ENCODE assay signal across 12 cellular contexts in the genomic region with DNA sequence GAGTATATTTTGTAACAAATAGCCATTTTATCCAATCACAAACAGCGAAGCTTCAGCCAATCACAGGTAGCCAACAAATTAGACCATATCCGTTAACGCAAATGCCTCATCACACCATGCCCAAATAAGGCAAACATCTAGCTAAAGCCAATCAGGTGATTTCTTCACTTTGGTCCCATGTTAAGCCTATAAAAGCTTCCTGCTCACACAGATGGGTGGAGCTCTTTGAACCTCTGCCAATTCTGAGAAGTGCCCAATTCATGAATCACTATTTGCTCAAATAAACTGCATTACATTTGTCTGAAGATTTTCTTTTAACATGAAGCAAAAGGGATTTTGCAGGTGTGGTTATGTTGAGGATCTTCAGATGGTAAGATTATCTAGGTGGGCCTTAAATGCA.
A peak's percentile ranks its signal among the peaks of the same experiment; 100 is the strongest.
DNase-seq lines count a peak whose midpoint lies in the region; ATAC-seq and TF ChIP-seq lines count a peak whose summit lies in the region.
"Had no signal": no experiment of that assay in that cellular context is flagged by ENCODE, and none has a peak within 500 bp of the region (broad histone marks: within the 10 kb centered on the region; RNA-seq: fewer than 3 reads in every experiment).

No MANE protein-coding gene starts in this region.

- POLR2A ChIA-PET in T-cell (lab: Charles Lee): no interaction called here

- peaks cover 0 to 1% of the 10 kb centered on the region in 2 donors for H3K27me3 Mint-ChIP-seq in T-cell

- no peaks in the 10 kb centered on the region for H3K4me1 Mint-ChIP-seq in T-cell

- CTCF ChIA-PET in T-cell (lab: Charles Lee): no interaction called here

- ATAC-seq in HG02852 (IDR thresholded peaks at IDR 0.05; ENCODE audit: unreplicated experiment): no peak
- ATAC-seq in T-cell (replicated peaks in 1 of 4): no peak
- ATAC-seq: GM12878 had no signal

- H3K36me3 Mint-ChIP-seq in T-cell: no peaks in the 10 kb centered on the region

- no peak overlapping the region for H3K27ac Mint-ChIP-seq in T-cell

- H3K9me3 Mint-ChIP-seq in T-cell: no peaks in the 10 kb centered on the region

- DNase-seq in NCI-H82 (lab: John Stamatoyannopoulos, UW): peak; percentile 0
- DNase-seq in NCI-H82 treated with DMSO at 0.1 percent for 48 hours (lab: John Stamatoyannopoulos, UW; ENCODE audit: unreplicated experiment): no peak
- DNase-seq in T1000 (lab: John Stamatoyannopoulos, UW): peak; percentile 69
- peak; percentile 96 to 98 for DNase-seq in foreskin fibroblast
- DNase-seq in cerebellar nuclear complex (lab: John Stamatoyannopoulos, UW): no peak
- no peak for DNase-seq in cerebellum (ENCODE audit: low spot score)
- DNase-seq in T-cell: no peak
- DNase-seq: right lobe of liver, T-helper 2 cell had no signal

- TF ChIP-seq CTCF in foreskin fibroblast (IDR thresholded peaks at IDR 0.05; ENCODE audit: low read depth, low read length): no peak

- H3K4me3 Mint-ChIP-seq in T-cell: no peak overlapping the region

- H3K4me3 ChIP-seq in foreskin fibroblast (ENCODE audit: low read depth in 1 of 2, low read length in 2 of 2): no peak overlapping the region
- H3K4me3 ChIP-seq: BLaER1, GM12878, right lobe of liver had no signal

Comparison
In these comparisons a context has a peak if more than half of its experiments do, and no peak if none do; other contexts are left out.
1. DNase-seq: peak in NCI-H82 (single experiment), T1000 (single experiment) and foreskin fibroblast (2 of 2); none in NCI-H82 treated with DMSO at 0.1 percent for 48 hours (single experiment), cerebellar nuclear complex (0 of 2), cerebellum (single experiment) and T-cell (0 of 34).